8 cellular contexts compared by ENCODE assay signal in genomic region chr6:31558631-31559500, GRCh38. TPM values are rescaled to one million over a fixed set of nuclear protein-coding genes. Genes with fewer than 3 reads are reported as not detected.
DNase-seq lines count a peak whose midpoint lies in the region; ATAC-seq and TF ChIP-seq lines count a peak whose summit lies in the region.

No MANE protein-coding gene starts in this region.

- peaks cover 59% of the 10 kb centered on the region for H3K36me3 ChIP-seq in WERI-Rb-1

- H3K4me3 ChIP-seq in right cardiac atrium (ENCODE audit: low read length) (no peak overlapping the region), WERI-Rb-1 (ENCODE audit: low read depth, low read length) (no peak overlapping the region)

- H3K9me3 ChIP-seq in right cardiac atrium (ENCODE audit: control insufficient read depth, low read length) (no peaks in the 10 kb centered on the region), WERI-Rb-1 (ENCODE audit: severe bottlenecking) (no peaks in the 10 kb centered on the region)

- H3K4me3 Mint-ChIP-seq in activated T-helper 17 cell treated with anti-CD3 and anti-CD28 coated beads, Interleukin-2, amount 50 U/mL, for 72 hours, result peak overlapping the region; percentile 65

- DNase-seq in EL (peak; percentile 34), NOMO-1 (lab: John Stamatoyannopoulos, UW; ENCODE audit: unreplicated experiment in 2 of 2) (peak; percentile 100), right cardiac atrium (peak in 2 of 3 donors; percentile 64 to 72), WERI-Rb-1 (no peak), AG08396 (ENCODE audit: low spot score) (no peak), NCI-H128 (lab: John Stamatoyannopoulos, UW; ENCODE audit: unreplicated experiment) (no peak)
- peak; percentile 80 for DNase-seq in stimulated activated CD4-positive, alpha-beta T cell treated with anti-CD3 and anti-CD28 coated beads, Interleukin-4, amount 100 ng/mL, for 24 hours

- no peaks in the 10 kb centered on the region for H3K9me3 Mint-ChIP-seq in activated T-helper 17 cell treated with anti-CD3 and anti-CD28 coated beads, Interleukin-2, amount 50 U/mL, for 72 hours

- peak overlapping the region; percentile 55 for H3K27ac ChIP-seq in right cardiac atrium (ENCODE audit: low read length)
- no peak overlapping the region for H3K27ac ChIP-seq in WERI-Rb-1

- H3K27me3 Mint-ChIP-seq in activated T-helper 17 cell treated with anti-CD3 and anti-CD28 coated beads, Interleukin-2, amount 50 U/mL, for 72 hours, result no peaks in the 10 kb centered on the region

- H3K27me3 ChIP-seq in right cardiac atrium (ENCODE audit: control insufficient read depth, insufficient read depth), result no peaks in the 10 kb centered on the region
- H3K27me3 ChIP-seq in WERI-Rb-1 (ENCODE audit: insufficient read depth, low read depth, severe bottlenecking), result no peaks in the 10 kb centered on the region

- peak; percentile 59 for ATAC-seq in activated T-helper 17 cell treated with anti-CD3 and anti-CD28 coated beads, Interleukin-2, amount 50 U/mL, for 72 hours (replicated peaks)
- peak; percentile 22 to 40 for ATAC-seq in right cardiac atrium

- no peak for TF ChIP-seq CTCF in WERI-Rb-1 (IDR thresholded peaks at IDR 0.05; ENCODE audit: low read depth, low read length)

- peak overlapping the region; percentile 85 for H3K27ac Mint-ChIP-seq in activated T-helper 17 cell treated with anti-CD3 and anti-CD28 coated beads, Interleukin-2, amount 50 U/mL, for 72 hours

- H3K4me1 ChIP-seq in right cardiac atrium (ENCODE audit: control insufficient read depth, insufficient read depth, low read length), result peaks cover 18% of the 10 kb centered on the region

- 72% methylated on average over 14 of the region's 14 CpGs for WGBS in right cardiac atrium

- peaks cover 54% of the 10 kb centered on the region for H3K4me1 Mint-ChIP-seq in activated T-helper 17 cell treated with anti-CD3 and anti-CD28 coated beads, Interleukin-2, amount 50 U/mL, for 72 hours

- H3K36me3 Mint-ChIP-seq in activated T-helper 17 cell treated with anti-CD3 and anti-CD28 coated beads, Interleukin-2, amount 50 U/mL, for 72 hours (ENCODE audit: low read depth), result peaks cover 68% of the 10 kb centered on the region

- intact Hi-C loops in right cardiac atrium (cut with DNase I), result no loop called here

RNA-seq across cellular contexts. Expression of gene NFKBIL1, which starts 11.5 kb away (rescaled TPM):
- 10 to 100 TPM; 14.1 to 29.8 TPM for total RNA-seq in activated T-helper 17 cell treated with anti-CD3 and anti-CD28 coated beads, Interleukin-2, amount 50 U/mL, for 72 hours
- 10 to 100 TPM; 12.2 to 19.3 (median 14.6) TPM for total RNA-seq in right cardiac atrium
- 16.7 TPM for polyA plus RNA-seq in right cardiac atrium

RNA-seq across cellular contexts. Expression of gene ATP6V1G2, which starts 12.5 kb away (rescaled TPM):
- 1 to 10 TPM; 2.1 to 2.4 TPM for total RNA-seq in activated T-helper 17 cell treated with anti-CD3 and anti-CD28 coated beads, Interleukin-2, amount 50 U/mL, for 72 hours
- total RNA-seq in right cardiac atrium, result 1 to 10 TPM; 1.7 to 3.8 (median 2.6) TPM
- polyA plus RNA-seq in right cardiac atrium, result 2.8 TPM

RNA-seq across cellular contexts. Expression of gene LTA, which starts 13.2 kb away (rescaled TPM):
- total RNA-seq in activated T-helper 17 cell treated with anti-CD3 and anti-CD28 coated beads, Interleukin-2, amount 50 U/mL, for 72 hours, result 100 to 1,000 TPM; 163 to 567 TPM
- total RNA-seq in right cardiac atrium, result not detected
- 0.07 TPM for polyA plus RNA-seq in right cardiac atrium

RNA-seq across cellular contexts. Expression of gene TNF, which starts 16.5 kb away (rescaled TPM):
- 100 to 1,000 TPM in 1 of 2 donors, 10 to 100 TPM in 1; 69.5 to 199 TPM for total RNA-seq in activated T-helper 17 cell treated with anti-CD3 and anti-CD28 coated beads, Interleukin-2, amount 50 U/mL, for 72 hours
- total RNA-seq in right cardiac atrium, result under 1 TPM; 0.42 to 0.71 (median 0.53) TPM
- polyA plus RNA-seq in right cardiac atrium, result 0.23 TPM

RNA-seq across cellular contexts. Expression of gene DDX39B, which starts 17.1 kb away (rescaled TPM):
- 100 to 1,000 TPM; 558 to 568 TPM for total RNA-seq in activated T-helper 17 cell treated with anti-CD3 and anti-CD28 coated beads, Interleukin-2, amount 50 U/mL, for 72 hours
- 100 to 1,000 TPM; 196 to 235 (median 212) TPM for total RNA-seq in right cardiac atrium
- polyA plus RNA-seq in right cardiac atrium, result 145 TPM

Comparison
In these comparisons a context has a peak if more than half of its experiments do, and no peak if none do; other contexts are left out.
1. DNase-seq: peak in EL (single experiment), NOMO-1 (2 of 2), right cardiac atrium (2 of 3) and stimulated activated CD4-positive, alpha-beta T cell treated with anti-CD3 and anti-CD28 coated beads, Interleukin-4, amount 100 ng/mL, for 24 hours (single experiment); none in WERI-Rb-1 (single experiment), AG08396 (single experiment) and NCI-H128 (single experiment).
2. RNA of gene LTA, which starts 13.2 kb away (total RNA-seq): 163 to 567 TPM in activated T-helper 17 cell treated with anti-CD3 and anti-CD28 coated beads, Interleukin-2, amount 50 U/mL, for 72 hours; not detected in right cardiac atrium; every median in the first group is over 100 times any median in the second.